In genomic region chr6:28983838-28984237, GRCh38 we compare ENCODE assay signal across 18 cellular contexts. TPM values are rescaled to one million over a fixed set of nuclear protein-coding genes. Genes with fewer than 3 reads are reported as not detected.
DNase-seq lines count a peak whose midpoint lies in the region; ATAC-seq and TF ChIP-seq lines count a peak whose summit lies in the region.
"Had no signal": no experiment of that assay in that cellular context is flagged by ENCODE, and none has a peak within 500 bp of the region (broad histone marks: within the 10 kb centered on the region; RNA-seq: fewer than 3 reads in every experiment).

No MANE protein-coding gene starts in this region.

- H3K4me3 ChIP-seq in Caco-2 (ENCODE audit: low read depth, low read length) (peak overlapping the region; percentile 38), HUES48 (ENCODE audit: low read depth, low read length) (0 out of 2 replicates have a peak overlapping the region, but pooled peaks have one; percentile 47), mammary epithelial cell (replicated peaks in 1 of 3; ENCODE audit: insufficient read depth in 1 of 3, low read depth in 2 of 3, low read length in 3 of 3) (peak overlapping the region in 2 of 3 experiments; percentile 48 to 68), heart left ventricle (no peak overlapping the region)
- H3K4me3 ChIP-seq: GM12878 had no signal

- TF ChIP-seq CTCF in Caco-2 (IDR thresholded peaks at IDR 0.05; ENCODE audit: insufficient read depth in 1 of 2, low read depth in 1 of 2, low read length in 1 of 2, severe bottlenecking in 1 of 2, unreplicated experiment in 1 of 2) (no peak), mammary epithelial cell (conservative IDR thresholded peaks at IDR 0.05 in 1 of 2, IDR thresholded peaks at IDR 0.05 in 1 of 2; ENCODE audit: extremely low read depth in 1 of 2, insufficient read depth in 1 of 2, low read depth in 1 of 2, low read length in 2 of 2) (no peak), nephron progenitor cell (IDR thresholded peaks at IDR 0.05) (no peak), heart left ventricle (IDR thresholded peaks at IDR 0.05) (no peak)

- no peak overlapping the region for H3K9ac ChIP-seq in HUES48 (ENCODE audit: low read depth, low read length)
- peak overlapping the region; percentile 61 for H3K9ac ChIP-seq in mammary epithelial cell (ENCODE audit: insufficient read depth, low read length)

- BruUV-seq in Caco-2 (replicated peaks; lab: Mats Ljungman, UMichigan) (no TSS peak), mammary epithelial cell (replicated peaks; lab: Mats Ljungman, UMichigan) (no TSS peak)

- TF ChIP-seq POLR2A in heart left ventricle (IDR thresholded peaks at IDR 0.05): no peak

- 77% methylated on average over 5 of the region's 5 CpGs for WGBS in mammary epithelial cell (ENCODE audit: low coverage, missing lambda C conversion rate)
- 82 to 89% (median 84%) methylated on average over 5 of the region's 5 CpGs for WGBS in heart left ventricle, 4 donors

- POLR2A ChIA-PET in Caco-2 (lab: Charles Lee): no interaction called here

- peaks cover 4% of the 10 kb centered on the region for H3K27me3 Mint-ChIP-seq in Caco-2 (ENCODE audit: insufficient read depth, unreplicated experiment)
- H3K27me3 Mint-ChIP-seq in nephron progenitor cell (ENCODE audit: low read depth, poor library complexity): peaks cover 36% of the 10 kb centered on the region

- H3K4me1 ChIP-seq in Caco-2: 0 out of 2 replicates have a peak, but pooled peaks cover 4% of the 10 kb centered on the region
- H3K4me1 ChIP-seq in HUES48 (ENCODE audit: control insufficient read depth, insufficient read depth, low read length): peaks cover 16% of the 10 kb centered on the region; the same call in 1 of the 2 replicates
- H3K4me1 ChIP-seq in mammary epithelial cell (ENCODE audit: insufficient read depth, low read length): peaks cover 19% of the 10 kb centered on the region
- H3K4me1 ChIP-seq in heart left ventricle: peaks cover 0 to 32% (median 5%) of the 10 kb centered on the region in 12 donors
- H3K4me1 ChIP-seq: testis had no signal

- no peaks in the 10 kb centered on the region for H3K9me3 ChIP-seq in Caco-2
- H3K9me3 ChIP-seq in HUES48 (ENCODE audit: control insufficient read depth, insufficient read depth, low read length): no peaks in the 10 kb centered on the region
- no peaks in the 10 kb centered on the region for H3K9me3 ChIP-seq in mammary epithelial cell (replicated peaks; ENCODE audit: insufficient read depth, low read length)
- peaks cover 0 to 8% (median 0%) of the 10 kb centered on the region in 12 donors for H3K9me3 ChIP-seq in heart left ventricle
- H3K9me3 ChIP-seq: SJSA1, testis had no signal

- H3K36me3 ChIP-seq in Caco-2 (ENCODE audit: control insufficient read depth, insufficient read depth, low read length) (no peaks in the 10 kb centered on the region), HUES48 (ENCODE audit: control insufficient read depth, insufficient read depth, low read length) (no peaks in the 10 kb centered on the region), mammary epithelial cell (ENCODE audit: insufficient read depth, low read length) (no peaks in the 10 kb centered on the region), heart left ventricle (no peaks in the 10 kb centered on the region)
- H3K36me3 ChIP-seq: SJSA1 had no signal

- CTCF ChIA-PET in Caco-2 (lab: Charles Lee): interaction anchor here (0.6 kb wide), 2 partner anchors 36 to 60 kb away, joined by 3 read pairs; no protein-coding TSS in a partner anchor
- CTCF ChIA-PET in mammary epithelial cell (lab: Charles Lee; ENCODE audit: low non-redundant PET): interaction anchor here (0.7 kb wide), 1 partner anchor 47 kb away, joined by 5 read pairs; no protein-coding TSS in a partner anchor

- ATAC-seq in GM18517 (IDR thresholded peaks at IDR 0.05; ENCODE audit: unreplicated experiment): no peak
- ATAC-seq in heart left ventricle: no peak
- ATAC-seq: GM12878 had no signal

- H3K79me2 ChIP-seq in mammary epithelial cell (ENCODE audit: insufficient read depth, low read length): no peaks in the 10 kb centered on the region

- intact Hi-C loops in Caco-2 (cut with micrococcal nuclease; ENCODE audit: unreplicated experiment): loop anchor here (5.0 kb wide), 1 partner anchor 192 kb away; no protein-coding TSS in a partner anchor
- intact Hi-C loops in mammary epithelial cell (cut with micrococcal nuclease): loop anchor here (5.0 kb wide), 1 partner anchor 192 kb away; no protein-coding TSS in a partner anchor
- intact Hi-C loops in heart left ventricle (cut with DNase I): loop anchor here (2.0 to 10.0 kb wide), 11 partner anchors 21 to 1089 kb away; partner anchors contain the start of genes TRIM27 (in 3 of the 10) and ZNF311 (in 1 of the 10)

- DNase-seq in Caco-2 (no peak), mammary epithelial cell (no peak), nephron progenitor cell (no peak), NCI-H524 (lab: John Stamatoyannopoulos, UW) (no peak), heart left ventricle (no peak)
- DNase-seq: activated CD4-positive, alpha-beta memory T cell treated with anti-CD3 and anti-CD28 coated beads, Interleukin-2, amount 10 ng/mL, durations not matched to agents 7 days and 5 days; anterior cingulate cortex; islet precursor cell; KG1; NCI-H1092 treated with DMSO at 0.1 percent for 48 hours; NCI-H226; stimulated activated CD4-positive, alpha-beta T cell treated with anti-CD3 and anti-CD28 coated beads, Interleukin-4, amount 100 ng/mL, for 24 hours; testis had no signal

- in situ Hi-C loops in mammary epithelial cell (cut with MboI; ENCODE audit: low sequenced_read_pairs in 2 of 2): no loop called here

- H3K4me1 Mint-ChIP-seq in Caco-2 (ENCODE audit: low read depth, unreplicated experiment): peaks cover 29% of the 10 kb centered on the region
- peaks cover 73% of the 10 kb centered on the region for H3K4me1 Mint-ChIP-seq in nephron progenitor cell

- H3K27ac Mint-ChIP-seq in Caco-2 (ENCODE audit: unreplicated experiment): peak overlapping the region; percentile 97
- H3K27ac Mint-ChIP-seq in nephron progenitor cell: peak overlapping the region; percentile 98
- H3K27ac Mint-ChIP-seq: activated CD4-positive, alpha-beta memory T cell treated with anti-CD3 and anti-CD28 coated beads, Interleukin-2, amount 10 ng/mL, durations not matched to agents 7 days and 5 days; activated T-helper 1 cell treated with anti-CD3 and anti-CD28 coated beads, Interleukin-12 subunit alpha, Interleukin-12 subunit beta, Interleukin-2, Interleukin-4 antibody, amounts not matched to agents 30 ng/mL and 10 ng/mL and 1 ng/mL, durations not matched to agents 14 hours and 24 hours and 36 hours had no signal

- peaks cover 50% of the 10 kb centered on the region for H3K36me3 Mint-ChIP-seq in Caco-2 (ENCODE audit: insufficient read depth, unreplicated experiment)
- H3K36me3 Mint-ChIP-seq in nephron progenitor cell (ENCODE audit: low read depth): peaks cover 29% of the 10 kb centered on the region

- H3K9me3 Mint-ChIP-seq in Caco-2 (ENCODE audit: unreplicated experiment) (no peaks in the 10 kb centered on the region), nephron progenitor cell (peaks cover 32% of the 10 kb centered on the region)
- H3K9me3 Mint-ChIP-seq: activated CD4-positive, alpha-beta memory T cell treated with anti-CD3 and anti-CD28 coated beads, Interleukin-2, amount 10 ng/mL, durations not matched to agents 7 days and 5 days; activated T-helper 1 cell treated with anti-CD3 and anti-CD28 coated beads, Interleukin-12 subunit alpha, Interleukin-12 subunit beta, Interleukin-2, Interleukin-4 antibody, amounts not matched to agents 30 ng/mL and 10 ng/mL and 1 ng/mL, durations not matched to agents 14 hours and 24 hours and 36 hours had no signal

- H3K27ac ChIP-seq in HUES48 (ENCODE audit: low read depth, low read length): no peak overlapping the region
- peak overlapping the region; percentile 97 for H3K27ac ChIP-seq in mammary epithelial cell (ENCODE audit: insufficient read depth, low read depth, low read length)
- no peak overlapping the region for H3K27ac ChIP-seq in heart left ventricle
- H3K27ac ChIP-seq: SJSA1 had no signal

- H2AFZ ChIP-seq in mammary epithelial cell (ENCODE audit: low read depth, low read length): no peak overlapping the region

- dilution Hi-C loops in mammary epithelial cell (cut with HindIII; ENCODE audit: low sequenced_read_pairs): no loop called here

- H3K27me3 ChIP-seq in Caco-2 (replicated peaks; ENCODE audit: control insufficient read depth, insufficient read depth, low read length) (no peaks in the 10 kb centered on the region), HUES48 (ENCODE audit: control insufficient read depth, insufficient read depth, low read length) (peaks cover 15% of the 10 kb centered on the region; the same call in 1 of the 2 replicates), mammary epithelial cell (ENCODE audit: insufficient read depth, low read length) (no peaks in the 10 kb centered on the region), heart left ventricle (peaks cover 0 to 9% (median 0%) of the 10 kb centered on the region in 9 donors)
- H3K27me3 ChIP-seq: SJSA1, testis had no signal

- H3K4me3 Mint-ChIP-seq in Caco-2 (ENCODE audit: unreplicated experiment): peak overlapping the region; percentile 90
- H3K4me3 Mint-ChIP-seq in nephron progenitor cell: peak overlapping the region; percentile 95
- H3K4me3 Mint-ChIP-seq: activated CD4-positive, alpha-beta memory T cell treated with anti-CD3 and anti-CD28 coated beads, Interleukin-2, amount 10 ng/mL, durations not matched to agents 7 days and 5 days had no signal

- H3K4me2 ChIP-seq in mammary epithelial cell (ENCODE audit: insufficient read depth, low read depth, low read length): peak overlapping the region; percentile 79

- no peaks in the 10 kb centered on the region for H4K20me1 ChIP-seq in mammary epithelial cell (ENCODE audit: insufficient read depth, low read length)

RNA-seq across cellular contexts. Expression of gene ZNF311, which starts 21.3 kb away (rescaled TPM):
- total RNA-seq in Caco-2 (2022): 1.8 and 2.9 TPM in 2 replicates
- 1 to 10 TPM; 2.0 to 4.0 TPM for total RNA-seq in mammary epithelial cell
- polyA plus RNA-seq in mammary epithelial cell: 1.3 TPM
- polyA minus RNA-seq in mammary epithelial cell: not detected
- total RNA-seq in heart left ventricle: under 1 TPM in 7 of 9 donors, not detected in 2; 0.07 to 0.84 (median 0.20) TPM
- under 1 TPM; 0.21 to 0.34 TPM for polyA plus RNA-seq in heart left ventricle
- total RNA-seq: GM12878, SJSA1 had no signal

Comparison
In these comparisons a context has a peak if more than half of its experiments do, and no peak if none do; other contexts are left out.
1. H3K4me3 ChIP-seq: peak in Caco-2 (single experiment), HUES48 (single experiment) and mammary epithelial cell (2 of 3); none in heart left ventricle (0 of 12).